ENCODE assay signal across 26 cellular contexts in genomic region chr7:16526742-16527540, GRCh38. TPM values are rescaled to one million over a fixed set of nuclear protein-coding genes. Genes with fewer than 3 reads are reported as not detected.
"Had no signal": no experiment of that assay in that cellular context is flagged by ENCODE, and none has a peak within 500 bp of the region (broad histone marks: within the 10 kb centered on the region; RNA-seq: fewer than 3 reads in every experiment).

TSS of gene LRRC72 (plus strand) at chr7:16526825. CDS start at chr7:16526953, 128 bp downstream.

- H3K27ac ChIP-seq: HL-60, KMS-11 had no signal

- H3K36me3 Mint-ChIP-seq: IgD-negative memory B cell, T-cell had no signal

- H3K4me2 ChIP-seq: KMS-11, SK-N-SH had no signal

- H3K4me3 Mint-ChIP-seq: IgD-negative memory B cell, T-cell had no signal

- DNase-seq: Kasumi-1, MV-4-11, NCI-H1048, NCI-H1105 treated with DMSO at 0.1 percent for 48 hours, NCI-H1417 treated with DMSO at 0.1 percent for 48 hours, NCI-H146, NCI-H1694 treated with DMSO at 0.1 percent for 48 hours, NCI-H1930, NCI-H2081, NCI-H2107, NCI-H226, NCI-H446, NCI-H510A, NCI-H524 treated with DMSO at 0.1 percent for 48 hours, Right ventricle myocardium superior, RPMI8226, SIG-M5, SK-N-SH, SW 1271, T-cell had no signal

- H3K9ac ChIP-seq: KMS-11, SK-N-SH had no signal

- H3K9me3 Mint-ChIP-seq: IgD-negative memory B cell, T-cell had no signal

- H3K4me1 Mint-ChIP-seq: T-cell had no signal

- H3K9me3 ChIP-seq: SK-N-SH had no signal

- H3K27ac Mint-ChIP-seq: T-cell had no signal

- ATAC-seq: T-cell had no signal

- H3K9me2 ChIP-seq: SK-N-SH had no signal

- H3K4me3 ChIP-seq: K562 had no signal

RNA-seq across cellular contexts. Expression of gene LRRC72, which starts in this region (rescaled TPM):
- total RNA-seq: K562, MCF 10A, Right ventricle myocardium superior, SK-MEL-5, T-cell had no signal
- polyA plus RNA-seq: IgD-negative memory B cell, SK-N-SH had no signal
